In genomic region chr6:33312361-33313104, GRCh38 we compare ENCODE assay signal across 8 cellular contexts. TPM values are rescaled to one million over a fixed set of nuclear protein-coding genes. Genes with fewer than 3 reads are reported as not detected.
DNase-seq lines count a peak whose midpoint lies in the region; ATAC-seq and TF ChIP-seq lines count a peak whose summit lies in the region.

No MANE protein-coding gene starts in this region.

- H3K4me3 ChIP-seq in gastroesophageal sphincter (peak overlapping the region; percentile 70 to 89), neutrophil (ENCODE audit: low read depth in 1 of 2, low read length in 1 of 2) (peak overlapping the region; percentile 91 to 92), thoracic aorta (peak overlapping the region; percentile 71)

- TF ChIP-seq POLR2A in gastroesophageal sphincter (IDR thresholded peaks at IDR 0.05): no peak

- TF ChIP-seq CTCF in gastroesophageal sphincter (IDR thresholded peaks at IDR 0.05) (no peak), neutrophil (IDR thresholded peaks at IDR 0.05) (no peak), thoracic aorta (IDR thresholded peaks at IDR 0.05) (no peak)

- peaks cover 0 to 69% (median 13%) of the 10 kb centered on the region in 3 donors for H3K4me1 ChIP-seq in gastroesophageal sphincter
- H3K4me1 ChIP-seq in neutrophil (ENCODE audit: control insufficient read depth in 1 of 2, insufficient read depth in 1 of 2, low read depth in 1 of 2, low read length in 1 of 2): peaks cover 50 to 57% of the 10 kb centered on the region in 2 experiments
- H3K4me1 ChIP-seq in thoracic aorta (ENCODE audit: control insufficient read depth in 1 of 2, low read depth in 2 of 2): peaks cover 27 to 44% of the 10 kb centered on the region in 2 donors

- WGBS in gastroesophageal sphincter (ENCODE audit: low coverage in 1 of 2), 2 donors: 1 to 3% methylated on average over 5 to 16 of the region's 29 CpGs

- peak; percentile 29 for ATAC-seq in GM18502 (IDR thresholded peaks at IDR 0.05; ENCODE audit: poor library complexity, unreplicated experiment)
- ATAC-seq in gastroesophageal sphincter: peak; percentile 15
- ATAC-seq in thoracic aorta (ENCODE audit: insufficient number of reproducible peaks, low FRiP score, low read depth): no peak
- ATAC-seq in HG02610 (IDR thresholded peaks at IDR 0.05; ENCODE audit: unreplicated experiment): no peak

- no peaks in the 10 kb centered on the region for H3K27me3 ChIP-seq in gastroesophageal sphincter
- H3K27me3 ChIP-seq in neutrophil: no peaks in the 10 kb centered on the region
- H3K27me3 ChIP-seq in thoracic aorta (replicated peaks; ENCODE audit: insufficient read depth): no peaks in the 10 kb centered on the region

- peaks cover 0 to 40% of the 10 kb centered on the region in 2 donors for H3K36me3 ChIP-seq in gastroesophageal sphincter
- H3K36me3 ChIP-seq in neutrophil: peaks cover 36% of the 10 kb centered on the region
- H3K36me3 ChIP-seq in thoracic aorta: no peaks in the 10 kb centered on the region

- TF ChIP-seq EP300 in gastroesophageal sphincter (IDR thresholded peaks at IDR 0.05): no peak

- DNase-seq in LoVo (ENCODE audit: low spot score) (peak; percentile 73), SHP77 treated with DMSO at 0.1 percent for 48 hours (lab: John Stamatoyannopoulos, UW) (peak; percentile 40), thoracic aorta (ENCODE audit: low spot score) (no peak)
- peak; percentile 20 to 76 (median 50) for DNase-seq in activated naive CD4-positive, alpha-beta T cell (lab: John Stamatoyannopoulos, UW)

- H3K9me3 ChIP-seq in gastroesophageal sphincter: no peaks in the 10 kb centered on the region
- H3K9me3 ChIP-seq in neutrophil: no peaks in the 10 kb centered on the region
- no peaks in the 10 kb centered on the region for H3K9me3 ChIP-seq in thoracic aorta

- H3K27ac ChIP-seq in gastroesophageal sphincter (peak overlapping the region; percentile 81 to 98 (median 94)), neutrophil (peak overlapping the region; percentile 100), thoracic aorta (peak overlapping the region; percentile 92 to 96)

RNA-seq across cellular contexts. Expression of gene TAPBP, which starts 1.3 kb away (rescaled TPM):
- total RNA-seq in gastroesophageal sphincter: 100 to 1,000 TPM in 1 of 4 donors, 10 to 100 TPM in 3; 62.9 to 136 (median 69.2) TPM
- total RNA-seq in thoracic aorta: 100 to 1,000 TPM in 1 of 2 donors, 10 to 100 TPM in 1; 88.0 to 107 TPM

RNA-seq across cellular contexts. Expression of gene ZBTB22, which starts 5.0 kb away (rescaled TPM):
- total RNA-seq in gastroesophageal sphincter (10 to 100 TPM; 19.3 to 20.9 (median 20.1) TPM), thoracic aorta (10 to 100 TPM; 15.0 to 29.5 TPM)

RNA-seq across cellular contexts. Expression of gene DAXX, which starts 10.2 kb away (rescaled TPM):
- total RNA-seq in gastroesophageal sphincter (10 to 100 TPM; 29.7 to 49.0 (median 48.1) TPM), thoracic aorta (10 to 100 TPM; 32.4 to 78.5 TPM)

RNA-seq across cellular contexts. Expression of gene RGL2, which starts 13.8 kb away (rescaled TPM):
- 10 to 100 TPM; 53.7 to 83.0 (median 60.7) TPM for total RNA-seq in gastroesophageal sphincter
- total RNA-seq in thoracic aorta: 10 to 100 TPM; 49.9 to 83.5 TPM

RNA-seq across cellular contexts. Expression of gene PFDN6, which starts 23.1 kb away (rescaled TPM):
- total RNA-seq in gastroesophageal sphincter (10 to 100 TPM; 40.6 to 55.5 (median 50.6) TPM), thoracic aorta (10 to 100 TPM; 26.8 to 31.9 TPM)

Comparison
In these comparisons a context has a peak if more than half of its experiments do, and no peak if none do; other contexts are left out.
1. ATAC-seq: peak in GM18502 (single experiment) and gastroesophageal sphincter (single experiment); none in thoracic aorta (single experiment) and HG02610 (single experiment).
2. Peak in every context shown above with its lines, with median percentiles within 50 percentile points of each other: H3K27ac ChIP-seq and H3K4me3 ChIP-seq.